ENCODE assay signal across 23 cellular contexts in genomic region chr10:44971419-44971818, GRCh38.
"Had no signal": no experiment of that assay in that cellular context is flagged by ENCODE, and none has a peak within 500 bp of the region (broad histone marks: within the 10 kb centered on the region; RNA-seq: fewer than 3 reads in every experiment).

No MANE protein-coding gene starts in this region.

- H3K27me3 ChIP-seq: ascending aorta, brain microvascular endothelial cell, heart right ventricle, testis had no signal

- H3K4me3 ChIP-seq: ascending aorta, heart right ventricle, lung, SK-N-MC, skin epidermis, testis had no signal

- H3K36me3 ChIP-seq: brain microvascular endothelial cell had no signal

- H3K27ac ChIP-seq: ascending aorta, brain microvascular endothelial cell, epithelial cell of prostate, SK-N-MC, testis, WERI-Rb-1 had no signal

- ATAC-seq: activated naive CD4-positive, alpha-beta T cell treated with anti-CD3 and anti-CD28 coated beads, Interleukin-2, amount 50 U/mL, for 72 hours; activated T-helper 17 cell treated with anti-CD3 and anti-CD28 coated beads, Interleukin-2, amount 50 U/mL, for 72 hours; heart right ventricle; left cardiac atrium; naive thymus-derived CD4-positive, alpha-beta T cell; stimulated activated naive B cell treated with anti-CD40 and anti-IgM and Interleukin-4, amounts not matched to agents 10 μg/mL and 1 μg/mL and 100 μg/mL, for 72 hours had no signal

- H3K9me3 ChIP-seq: ascending aorta, heart right ventricle, testis had no signal

- FAIRE-seq: colon, TTC549 had no signal

- DNase-seq: activated CD4-positive, CD25-positive, alpha-beta regulatory T cell treated with anti-CD3 and anti-CD28 coated beads, Interleukin-2, amount 50 U/mL, for 72 hours; activated CD8-positive, alpha-beta memory T cell treated with anti-CD3 and anti-CD28 coated beads for 24 hours; activated CD8-positive, alpha-beta memory T cell treated with anti-CD3 and anti-CD28 coated beads, Interleukin-2, amount 50 U/mL, for 4 hours; activated T-cell treated with anti-CD3 and anti-CD28 coated beads, Interleukin-2, amount 50 U/mL, for 24 hours; brain microvascular endothelial cell; central memory CD4-positive, alpha-beta T cell; heart right ventricle; islet precursor cell; left cardiac atrium; naive thymus-derived CD4-positive, alpha-beta T cell; stimulated activated CD4-positive, alpha-beta T cell treated with anti-CD3 and anti-CD28 coated beads, Interleukin-2, amount 100 ng/mL, for 24 hours; stimulated activated naive B cell treated with anti-CD40 and anti-IgM and Interleukin-4, amounts not matched to agents 10 μg/mL and 1 μg/mL and 100 μg/mL, for 72 hours; testis; WERI-Rb-1 had no signal
